ENCODE assay signal across 10 cellular contexts in genomic region chr14:30560581-30560980, GRCh38. TPM values are rescaled to one million over a fixed set of nuclear protein-coding genes. Genes with fewer than 3 reads are reported as not detected.
DNase-seq lines count a peak whose midpoint lies in the region; ATAC-seq and TF ChIP-seq lines count a peak whose summit lies in the region.
"Had no signal": no experiment of that assay in that cellular context is flagged by ENCODE, and none has a peak within 500 bp of the region (broad histone marks: within the 10 kb centered on the region; RNA-seq: fewer than 3 reads in every experiment).

No MANE protein-coding gene starts in this region.

- H3K27me3 ChIP-seq in AG04450 (ENCODE audit: control insufficient read depth, insufficient read depth, low read length) (no peaks in the 10 kb centered on the region), HAP-1 (ENCODE audit: low read depth) (no peaks in the 10 kb centered on the region)
- H3K27me3 ChIP-seq: esophagus squamous epithelium had no signal

- H3K4me1 ChIP-seq in HAP-1, result peaks cover 12% of the 10 kb centered on the region

- no peaks in the 10 kb centered on the region for H3K9me3 Mint-ChIP-seq in activated T-helper 2 cell treated with anti-CD3 and anti-CD28 coated beads, Interferon-gamma antibody, Interleukin-2, Interleukin-4, amounts not matched to agents 10 μg/mL and 5 μg/mL and 100 μg/mL, durations not matched to agents 14 hours and 24 hours and 36 hours
- no peaks in the 10 kb centered on the region for H3K9me3 Mint-ChIP-seq in immature natural killer cell

- DNase-seq in AG04450 (ENCODE audit: low read depth, low spot score) (no peak), HAP-1 (ENCODE audit: low spot score in 2 of 2) (no peak), immature natural killer cell (no peak), left colon (no peak), medulla oblongata (ENCODE audit: extremely low spot score) (no peak), head of caudate nucleus (no peak), middle frontal gyrus (ENCODE audit: extremely low spot score, low spot score) (no peak)
- DNase-seq in activated T-helper 2 cell treated with anti-CD3 and anti-CD28 coated beads, Interferon-gamma antibody, Interleukin-2, Interleukin-4, amounts not matched to agents 10 μg/mL and 5 μg/mL and 100 μg/mL, durations not matched to agents 14 hours and 24 hours and 36 hours (ENCODE audit: low spot score), result no peak
- DNase-seq: esophagus squamous epithelium; stimulated activated naive CD4-positive, alpha-beta T cell treated with Interleukin-2 at 50 U/mL for 16 hours had no signal

- no peak for TF ChIP-seq CTCF in AG04450 (IDR thresholded peaks at IDR 0.05; ENCODE audit: low read depth, low read length)

- no peaks in the 10 kb centered on the region for H3K27me3 Mint-ChIP-seq in activated T-helper 2 cell treated with anti-CD3 and anti-CD28 coated beads, Interferon-gamma antibody, Interleukin-2, Interleukin-4, amounts not matched to agents 10 μg/mL and 5 μg/mL and 100 μg/mL, durations not matched to agents 14 hours and 24 hours and 36 hours (ENCODE audit: low read depth)
- peaks cover 2 to 12% (median 7%) of the 10 kb centered on the region in 3 donors for H3K27me3 Mint-ChIP-seq in immature natural killer cell (ENCODE audit: low read depth in 3 of 3)

- no peaks in the 10 kb centered on the region; the same call in 1 of the 2 replicates for H3K36me3 ChIP-seq in HAP-1 (replicated peaks)
- H3K36me3 ChIP-seq: esophagus squamous epithelium had no signal

- CTCF ChIA-PET in AG04450 (lab: Charles Lee), result no interaction called here

- ATAC-seq in left colon, result no peak

- H3K27ac ChIP-seq in AG04450 (ENCODE audit: low read depth, low read length), result no peak overlapping the region

- POLR2A ChIA-PET in AG04450 (lab: Yijun Ruan, JAX), result no interaction called here

- H3K9me3 ChIP-seq in AG04450 (ENCODE audit: control insufficient read depth, insufficient read depth, low read length), result peaks cover 3% of the 10 kb centered on the region; the same call in 1 of the 2 replicates
- no peaks in the 10 kb centered on the region for H3K9me3 ChIP-seq in HAP-1
- H3K9me3 ChIP-seq: esophagus squamous epithelium had no signal

- in situ Hi-C loops in HAP-1 (cut with MboI; ENCODE audit: low sequenced_read_pairs), result no loop called here

- H3K4me3 ChIP-seq in AG04450 (ENCODE audit: low read depth, low read length) (peak overlapping the region; percentile 96), HAP-1 (peak overlapping the region; percentile 80)

- intact Hi-C loops in activated T-helper 2 cell treated with anti-CD3 and anti-CD28 coated beads, Interferon-gamma antibody, Interleukin-2, Interleukin-4, amounts not matched to agents 10 μg/mL and 5 μg/mL and 100 μg/mL, durations not matched to agents 14 hours and 24 hours and 36 hours (cut with micrococcal nuclease), result no loop called here
- intact Hi-C loops in left colon (cut with DNase I, micrococcal nuclease) (no loop called here), head of caudate nucleus (cut with DNase I) (no loop called here)

- H3K4me1 Mint-ChIP-seq in activated T-helper 2 cell treated with anti-CD3 and anti-CD28 coated beads, Interferon-gamma antibody, Interleukin-2, Interleukin-4, amounts not matched to agents 10 μg/mL and 5 μg/mL and 100 μg/mL, durations not matched to agents 14 hours and 24 hours and 36 hours (ENCODE audit: low read depth), result peaks cover 29% of the 10 kb centered on the region
- H3K4me1 Mint-ChIP-seq in immature natural killer cell, result peaks cover 37 to 71% of the 10 kb centered on the region in 2 donors

- peaks cover 42% of the 10 kb centered on the region for H3K36me3 Mint-ChIP-seq in activated T-helper 2 cell treated with anti-CD3 and anti-CD28 coated beads, Interferon-gamma antibody, Interleukin-2, Interleukin-4, amounts not matched to agents 10 μg/mL and 5 μg/mL and 100 μg/mL, durations not matched to agents 14 hours and 24 hours and 36 hours (ENCODE audit: low read depth)
- H3K36me3 Mint-ChIP-seq in immature natural killer cell, result peaks cover 0 to 7% (median 0%) of the 10 kb centered on the region in 3 donors

- peak overlapping the region; percentile 23 for H3K27ac Mint-ChIP-seq in activated T-helper 2 cell treated with anti-CD3 and anti-CD28 coated beads, Interferon-gamma antibody, Interleukin-2, Interleukin-4, amounts not matched to agents 10 μg/mL and 5 μg/mL and 100 μg/mL, durations not matched to agents 14 hours and 24 hours and 36 hours
- peak overlapping the region in 4 of 6 donors; percentile 8 to 71 (median 14) for H3K27ac Mint-ChIP-seq in immature natural killer cell

- peak overlapping the region; percentile 81 for H3K4me3 Mint-ChIP-seq in activated T-helper 2 cell treated with anti-CD3 and anti-CD28 coated beads, Interferon-gamma antibody, Interleukin-2, Interleukin-4, amounts not matched to agents 10 μg/mL and 5 μg/mL and 100 μg/mL, durations not matched to agents 14 hours and 24 hours and 36 hours (ENCODE audit: low read depth)
- H3K4me3 Mint-ChIP-seq in immature natural killer cell, result peak overlapping the region; percentile 69 to 76 (median 74)

RNA-seq across cellular contexts. Expression of gene G2E3, which starts 1.6 kb away (rescaled TPM):
- polyA plus RNA-seq in AG04450 (2011; rRNA removed) (12.6 and 21.7 TPM in 2 replicates), immature natural killer cell (10 to 100 TPM in 2 of 3 donors, 1 to 10 TPM in 1; 8.2 to 18.2 (median 12.8) TPM)
- polyA minus RNA-seq in AG04450 (2011; rRNA and poly(A)+ RNA removed), result 9.2 and 19.2 TPM in 2 replicates
- 24.7 and 26.4 TPM in 2 replicates for total RNA-seq in activated T-helper 2 cell treated with anti-CD3 and anti-CD28 coated beads, Interferon-gamma antibody, Interleukin-2, Interleukin-4, amounts not matched to agents 10 μg/mL and 5 μg/mL and 100 μg/mL, durations not matched to agents 14 hours and 24 hours and 36 hours
- total RNA-seq in left colon, result 10 to 100 TPM; 12.9 to 14.2 TPM
